ENCODE assay signal across 9 cellular contexts in the genomic region with DNA sequence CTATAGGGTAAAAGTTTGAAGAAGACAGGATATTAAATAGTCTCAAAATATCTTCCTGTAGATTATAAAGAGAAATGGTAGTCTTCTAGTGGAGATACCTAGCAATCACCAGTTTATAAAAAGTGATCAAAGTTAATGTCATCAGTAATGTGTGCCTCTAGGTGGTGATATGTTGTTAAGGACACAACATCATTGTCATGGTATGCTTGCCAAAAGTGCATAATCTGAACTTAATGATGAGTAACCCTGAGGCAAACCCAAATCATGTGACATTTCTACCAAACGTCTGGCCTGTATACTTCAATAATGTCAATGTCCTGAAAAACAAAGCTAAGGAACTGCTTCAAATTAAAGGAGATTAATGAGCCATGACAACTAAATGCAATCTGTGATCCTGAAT.
DNase-seq lines count a peak whose midpoint lies in the region; ATAC-seq, FAIRE-seq and TF ChIP-seq lines count a peak whose summit lies in the region.
"Had no signal": no experiment of that assay in that cellular context is flagged by ENCODE, and none has a peak within 500 bp of the region (broad histone marks: within the 10 kb centered on the region; RNA-seq: fewer than 3 reads in every experiment).

No MANE protein-coding gene starts in this region.

- no peak for DNase-seq in activated naive CD8-positive, alpha-beta T cell treated with anti-CD3 and anti-CD28 coated beads, Interleukin-2, amount 10 ng/mL, durations not matched to agents 7 days and 5 days
- no peak for DNase-seq in activated naive CD8-positive, alpha-beta T cell treated with anti-CD3 and anti-CD28 coated beads for 36 hours
- peak; percentile 20 for DNase-seq in NCI-H226
- DNase-seq in H1 (ENCODE audit: low read depth in 1 of 2, low spot score in 2 of 2): no peak
- DNase-seq in urothelium cell line (ENCODE audit: low spot score): peak; percentile 10
- DNase-seq in GM20000 (ENCODE audit: low spot score): no peak
- DNase-seq: activated CD8-positive, alpha-beta memory T cell treated with anti-CD3 and anti-CD28 coated beads for 24 hours had no signal

- H3K27ac ChIP-seq in H1 (ENCODE audit: low read depth, low read length): no peak overlapping the region

- no peak overlapping the region for H3K56ac ChIP-seq in H1 (replicated peaks; ENCODE audit: insufficient read length, low read depth, low read length)

- no peak overlapping the region for H2BK120ac ChIP-seq in H1 (replicated peaks; ENCODE audit: low read depth, low read length)

- no peak overlapping the region for H3K23ac ChIP-seq in H1 (ENCODE audit: insufficient read length)

- ATAC-seq in activated naive CD8-positive, alpha-beta T cell treated with anti-CD3 and anti-CD28 coated beads, Interleukin-2, amount 10 ng/mL, durations not matched to agents 7 days and 5 days (ENCODE audit: low read depth): peak; percentile 79
- no peak for ATAC-seq in GM19452 (IDR thresholded peaks at IDR 0.05; ENCODE audit: unreplicated experiment)
- ATAC-seq in GM18858 (IDR thresholded peaks at IDR 0.05; ENCODE audit: unreplicated experiment): no peak

- H3K4me2 ChIP-seq in H1 (ENCODE audit: insufficient read depth in 1 of 2, low read depth in 2 of 2, low read length in 2 of 2): no peak overlapping the region

- peaks cover 3% of the 10 kb centered on the region for H3K27me3 Mint-ChIP-seq in activated naive CD8-positive, alpha-beta T cell treated with anti-CD3 and anti-CD28 coated beads, Interleukin-2, amount 10 ng/mL, durations not matched to agents 7 days and 5 days
- peaks cover 13% of the 10 kb centered on the region for H3K27me3 Mint-ChIP-seq in activated naive CD8-positive, alpha-beta T cell treated with anti-CD3 and anti-CD28 coated beads for 36 hours

- TF ChIP-seq RAD21 in H1 (IDR thresholded peaks at IDR 0.05 in 1 of 2, conservative IDR thresholded peaks at IDR 0.05 in 1 of 2; ENCODE audit: low read depth in 2 of 2, low read length in 2 of 2): 0 out of 4 replicates have a peak, but pooled peaks of 1 of the 2 experiments have one; percentile 7

- no peak overlapping the region for H4K91ac ChIP-seq in H1 (replicated peaks; ENCODE audit: insufficient read length, low read length)

- no peaks in the 10 kb centered on the region for H3K36me3 Mint-ChIP-seq in activated naive CD8-positive, alpha-beta T cell treated with anti-CD3 and anti-CD28 coated beads, Interleukin-2, amount 10 ng/mL, durations not matched to agents 7 days and 5 days
- H3K36me3 Mint-ChIP-seq in activated naive CD8-positive, alpha-beta T cell treated with anti-CD3 and anti-CD28 coated beads for 36 hours: no peaks in the 10 kb centered on the region

- H4K5ac ChIP-seq in H1 (ENCODE audit: insufficient read length, low read depth, low read length): no peak overlapping the region

- no peak overlapping the region for H2BK5ac ChIP-seq in H1 (ENCODE audit: low read depth, low read length)

- H3K79me2 ChIP-seq in H1 (ENCODE audit: control insufficient read depth in 1 of 2, insufficient read depth in 2 of 2, low read length in 2 of 2): no peaks in the 10 kb centered on the region

- H3K9me3 Mint-ChIP-seq in activated naive CD8-positive, alpha-beta T cell treated with anti-CD3 and anti-CD28 coated beads, Interleukin-2, amount 10 ng/mL, durations not matched to agents 7 days and 5 days: no peaks in the 10 kb centered on the region
- no peaks in the 10 kb centered on the region for H3K9me3 Mint-ChIP-seq in activated naive CD8-positive, alpha-beta T cell treated with anti-CD3 and anti-CD28 coated beads for 36 hours

- no peak overlapping the region for H4K8ac ChIP-seq in H1 (ENCODE audit: extremely low read depth, insufficient read depth, low read length)

- H3K14ac ChIP-seq in H1 (ENCODE audit: insufficient read length): no peak overlapping the region

- H3K4me3 Mint-ChIP-seq in activated naive CD8-positive, alpha-beta T cell treated with anti-CD3 and anti-CD28 coated beads, Interleukin-2, amount 10 ng/mL, durations not matched to agents 7 days and 5 days: no peak overlapping the region
- H3K4me3 Mint-ChIP-seq in activated naive CD8-positive, alpha-beta T cell treated with anti-CD3 and anti-CD28 coated beads for 36 hours: no peak overlapping the region

- H3K4me3 ChIP-seq in H1 (ENCODE audit: extremely low read depth in 1 of 4, insufficient read depth in 2 of 4, low read depth in 3 of 4, low read length in 4 of 4): no peak overlapping the region

- WGBS in H1 (ENCODE audit: extremely low coverage in 1 of 2, insufficient coverage in 1 of 2, insufficient read length in 1 of 2, insufficient replicate concordance in 2 of 2, low coverage in 1 of 2, low lambda C conversion rate in 2 of 2, missing lambda C conversion rate in 1 of 2), 2 experiments: 88% methylated on average over 1 of the region's 1 CpG; no CpG with 5 or more reads in 1 of the 2 experiments

- no peak overlapping the region for H3K18ac ChIP-seq in H1 (ENCODE audit: extremely low read depth, low read length)

- TF ChIP-seq POLR2A in H1 (IDR thresholded peaks at IDR 0.05; ENCODE audit: control extremely low read depth in 1 of 2, low read depth in 2 of 2, low read length in 2 of 2): no peak

- no peak overlapping the region for H3K27ac Mint-ChIP-seq in activated naive CD8-positive, alpha-beta T cell treated with anti-CD3 and anti-CD28 coated beads, Interleukin-2, amount 10 ng/mL, durations not matched to agents 7 days and 5 days
- H3K27ac Mint-ChIP-seq in activated naive CD8-positive, alpha-beta T cell treated with anti-CD3 and anti-CD28 coated beads for 36 hours: no peak overlapping the region

- H3K9ac ChIP-seq in H1 (replicated peaks in 1 of 4; ENCODE audit: extremely low read depth in 1 of 4, low read depth in 3 of 4, low read length in 3 of 4): no peak overlapping the region

- H3K23me2 ChIP-seq in H1 (ENCODE audit: low read depth, low read length): 0 out of 2 replicates have a peak, but pooled peaks cover 2% of the 10 kb centered on the region

- no peak overlapping the region for H2AK5ac ChIP-seq in H1 (ENCODE audit: low read depth, low read length)

- no peaks in the 10 kb centered on the region for H3K9me3 ChIP-seq in H1 (ENCODE audit: insufficient read depth in 2 of 2, low read depth in 1 of 2, low read length in 1 of 2)

- no peak overlapping the region for H2BK15ac ChIP-seq in H1 (ENCODE audit: low read length)

- FAIRE-seq in H1 (lab: Jason Lieb, UNC): peak; percentile 13
- FAIRE-seq in urothelium cell line (lab: Jason Lieb, UNC): no peak

- TF ChIP-seq CTCF in H1 (IDR thresholded peaks at IDR 0.05; ENCODE audit: control extremely low read depth in 1 of 3, insufficient read depth in 1 of 3, low read depth in 1 of 3, low read length in 3 of 3): no peak
- no peak for TF ChIP-seq CTCF in GM20000 (IDR thresholded peaks at IDR 0.05; ENCODE audit: extremely low read depth, missing control alignments)

- POLR2A ChIA-PET in activated naive CD8-positive, alpha-beta T cell treated with anti-CD3 and anti-CD28 coated beads, Interleukin-2, amount 10 ng/mL, durations not matched to agents 7 days and 5 days (lab: Charles Lee): interaction anchor here (1.8 kb wide), 1 partner anchor 214 kb away, joined by 5 read pairs; the partner anchor contains the start of gene PHLDA1
- POLR2A ChIA-PET in H1 (lab: Charles Lee; ENCODE audit: partially characterized antibody): interaction anchor here (0.6 kb wide), 1 partner anchor 18 kb away, joined by 3 read pairs; no protein-coding TSS in a partner anchor

- CTCF ChIA-PET in H1 (lab: Charles Lee; ENCODE audit: partially characterized antibody): no interaction called here

- H3K36me3 ChIP-seq in H1 (ENCODE audit: control insufficient read depth in 2 of 4, insufficient read depth in 4 of 4, low read length in 3 of 4): no peaks in the 10 kb centered on the region

- H4K20me1 ChIP-seq in H1 (replicated peaks in 1 of 2; ENCODE audit: control insufficient read depth in 1 of 2, insufficient read depth in 2 of 2, low read length in 2 of 2): no peaks in the 10 kb centered on the region

- H3K4me1 Mint-ChIP-seq in activated naive CD8-positive, alpha-beta T cell treated with anti-CD3 and anti-CD28 coated beads, Interleukin-2, amount 10 ng/mL, durations not matched to agents 7 days and 5 days: peaks cover 9% of the 10 kb centered on the region
- H3K4me1 Mint-ChIP-seq in activated naive CD8-positive, alpha-beta T cell treated with anti-CD3 and anti-CD28 coated beads for 36 hours: peaks cover 19% of the 10 kb centered on the region

- no peak overlapping the region for H2BK12ac ChIP-seq in H1 (ENCODE audit: low read depth, low read length)

- peaks cover 0 to 18% (median 2%) of the 10 kb centered on the region in 4 experiments; a peak in 4 of 7 replicates for H3K27me3 ChIP-seq in H1 (replicated peaks in 1 of 4; ENCODE audit: control insufficient read depth in 3 of 4, extremely low read depth in 1 of 4, insufficient read depth in 3 of 4, low read length in 3 of 4)

- H2BK20ac ChIP-seq in H1 (ENCODE audit: low read length): no peak overlapping the region

- peaks cover 4 to 14% (median 9%) of the 10 kb centered on the region in 4 experiments; a peak in 6 of 7 replicates for H3K4me1 ChIP-seq in H1 (replicated peaks in 1 of 4; ENCODE audit: control insufficient read depth in 3 of 4, insufficient read depth in 4 of 4, low read length in 3 of 4)

- TF ChIP-seq EP300 in H1 (IDR thresholded peaks at IDR 0.05; ENCODE audit: borderline replicate concordance in 1 of 2, low read depth in 2 of 2, low read length in 2 of 2): no peak

- no peak overlapping the region for H3K4ac ChIP-seq in H1 (replicated peaks; ENCODE audit: insufficient read length, low read depth, low read length)

- H3K79me1 ChIP-seq in H1 (ENCODE audit: low read depth, low read length): no peaks in the 10 kb centered on the region

- H2AFZ ChIP-seq in H1 (ENCODE audit: low read length): no peak overlapping the region

TF ChIP-seq in H1, 55 proteins besides CTCF, POLR2A, EP300 and RAD21:
- TF ChIP-seq SIX5 (IDR thresholded peaks at IDR 0.05; ENCODE audit: low read depth, low read length) (no peak), GABPA (IDR thresholded peaks at IDR 0.05; ENCODE audit: borderline replicate concordance, insufficient read depth, low read length) (no peak), JUND (IDR thresholded peaks at IDR 0.05; ENCODE audit: low read length) (no peak), MAFK (IDR thresholded peaks at IDR 0.05; ENCODE audit: low read depth, low read length) (no peak), KDM5A (IDR thresholded peaks at IDR 0.05; ENCODE audit: low read length) (no peak), HDAC6 (IDR thresholded peaks at IDR 0.05; ENCODE audit: low read depth, low read length) (no peak)
- TF ChIP-seq, protein P1, sequence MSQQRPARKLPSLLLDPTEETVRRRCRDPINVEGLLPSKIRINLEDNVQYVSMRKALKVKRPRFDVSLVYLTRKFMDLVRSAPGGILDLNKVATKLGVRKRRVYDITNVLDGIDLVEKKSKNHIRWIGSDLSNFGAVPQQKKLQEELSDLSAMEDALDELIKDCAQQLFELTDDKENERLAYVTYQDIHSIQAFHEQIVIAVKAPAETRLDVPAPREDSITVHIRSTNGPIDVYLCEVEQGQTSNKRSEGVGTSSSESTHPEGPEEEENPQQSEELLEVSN (IDR thresholded peaks at IDR 0.05): no peak

Comparison
In these comparisons a context has a peak if more than half of its experiments do, and no peak if none do; other contexts are left out.
1. DNase-seq: peak in NCI-H226 (single experiment) and urothelium cell line (single experiment); none in activated naive CD8-positive, alpha-beta T cell treated with anti-CD3 and anti-CD28 coated beads, Interleukin-2, amount 10 ng/mL, durations not matched to agents 7 days and 5 days (single experiment), activated naive CD8-positive, alpha-beta T cell treated with anti-CD3 and anti-CD28 coated beads for 36 hours (single experiment), H1 (0 of 2) and GM20000 (single experiment).